In the genomic region with DNA sequence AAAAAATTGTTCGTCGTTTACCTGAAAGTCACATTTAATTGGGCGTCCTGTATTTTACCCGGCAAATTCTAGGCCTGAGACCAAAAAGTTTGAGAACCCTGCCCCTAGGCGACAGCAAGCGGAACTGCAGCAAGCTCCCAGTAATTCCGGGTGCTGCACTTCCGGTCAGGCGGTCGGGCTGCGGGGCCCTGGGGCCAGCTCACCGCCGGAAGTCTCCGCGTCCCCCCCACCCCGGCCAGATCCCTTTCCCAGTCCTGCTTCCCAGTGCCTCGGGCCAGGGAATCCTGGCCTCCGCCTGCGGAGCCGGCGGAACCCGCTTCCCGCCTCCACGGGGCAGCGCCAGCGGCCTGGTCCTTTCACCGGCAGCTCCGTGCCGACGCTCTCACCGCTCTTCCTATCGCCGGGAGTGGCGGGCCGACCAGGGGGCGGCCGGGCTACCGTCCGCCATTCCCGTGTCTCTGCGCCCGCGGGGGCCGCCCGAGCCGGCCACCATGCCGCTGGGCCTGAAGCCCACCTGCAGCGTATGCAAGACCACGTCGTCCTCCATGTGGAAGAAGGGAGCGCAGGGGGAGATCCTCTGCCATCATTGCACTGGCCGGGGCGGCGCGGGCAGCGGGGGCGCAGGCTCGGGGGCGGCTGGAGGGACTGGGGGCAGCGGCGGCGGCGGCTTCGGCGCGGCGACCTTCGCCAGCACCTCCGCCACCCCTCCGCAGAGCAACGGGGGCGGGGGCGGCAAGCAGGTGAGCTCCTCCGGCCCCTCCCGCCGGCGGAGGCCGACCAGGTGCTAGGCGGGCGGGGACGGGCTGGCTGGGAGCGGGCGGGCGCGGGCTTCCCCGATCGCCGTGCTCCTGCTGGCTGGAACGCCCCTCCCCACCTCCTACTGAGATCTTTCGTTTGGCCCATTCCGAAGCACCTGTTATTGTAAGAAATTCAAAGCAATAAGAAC, we compare ENCODE assay signal across 8 cellular contexts.
DNase-seq lines count a peak whose midpoint lies in the region; FAIRE-seq and TF ChIP-seq lines count a peak whose summit lies in the region.

A gene with protein sequence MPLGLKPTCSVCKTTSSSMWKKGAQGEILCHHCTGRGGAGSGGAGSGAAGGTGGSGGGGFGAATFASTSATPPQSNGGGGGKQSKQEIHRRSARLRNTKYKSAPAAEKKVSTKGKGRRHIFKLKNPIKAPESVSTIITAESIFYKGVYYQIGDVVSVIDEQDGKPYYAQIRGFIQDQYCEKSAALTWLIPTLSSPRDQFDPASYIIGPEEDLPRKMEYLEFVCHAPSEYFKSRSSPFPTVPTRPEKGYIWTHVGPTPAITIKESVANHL (plus strand): TSS at position 244 of the 946 bp plus-strand sequence. CDS start 248 bp downstream, at position 492.

- H3K36me3 Mint-ChIP-seq in nephron (ENCODE audit: low read depth): peaks cover 16% of the 10 kb centered on the region
- peaks cover 23% of the 10 kb centered on the region for H3K36me3 Mint-ChIP-seq in stimulated activated naive CD8-positive, alpha-beta T cell treated with anti-CD3 and anti-CD28 coated beads, Interleukin-15, Interleukin-2, amounts not matched to agents 100 ng/mL and 50 ng/mL, for 24 hours (ENCODE audit: low read depth)

- H3K4me3 Mint-ChIP-seq in nephron: peak within 1 kb of the TSS; percentile 86 to 99 (median 97)
- H3K4me3 Mint-ChIP-seq in stimulated activated naive CD8-positive, alpha-beta T cell treated with anti-CD3 and anti-CD28 coated beads, Interleukin-15, Interleukin-2, amounts not matched to agents 100 ng/mL and 50 ng/mL, for 24 hours: peak within 1 kb of the TSS; percentile 83

- peaks cover 2% of the 10 kb centered on the region for H3K9me3 Mint-ChIP-seq in nephron
- no peaks in the 10 kb centered on the region for H3K9me3 Mint-ChIP-seq in stimulated activated naive CD8-positive, alpha-beta T cell treated with anti-CD3 and anti-CD28 coated beads, Interleukin-15, Interleukin-2, amounts not matched to agents 100 ng/mL and 50 ng/mL, for 24 hours

- peak; percentile 96 for FAIRE-seq in G401.6 (lab: Jason Lieb, UNC)
- FAIRE-seq in H54 (lab: Jason Lieb, UNC): no peak

- H3K4me3 ChIP-seq in fibroblast of pulmonary artery (replicated peaks; ENCODE audit: low read depth, low read length): peak within 1 kb of the TSS; percentile 66

- peaks cover 6% of the 10 kb centered on the region for H3K4me1 Mint-ChIP-seq in nephron
- H3K4me1 Mint-ChIP-seq in stimulated activated naive CD8-positive, alpha-beta T cell treated with anti-CD3 and anti-CD28 coated beads, Interleukin-15, Interleukin-2, amounts not matched to agents 100 ng/mL and 50 ng/mL, for 24 hours (ENCODE audit: low read depth): peaks cover 22% of the 10 kb centered on the region

- H3K27ac Mint-ChIP-seq in nephron: peak within 1 kb of the TSS; percentile 89 to 96 (median 90)
- H3K27ac Mint-ChIP-seq in stimulated activated naive CD8-positive, alpha-beta T cell treated with anti-CD3 and anti-CD28 coated beads, Interleukin-15, Interleukin-2, amounts not matched to agents 100 ng/mL and 50 ng/mL, for 24 hours: peak within 1 kb of the TSS; percentile 90

- peak; percentile 73 for TF ChIP-seq POLR2A in H54 (IDR thresholded peaks at IDR 0.05; ENCODE audit: low read depth, low read length)

- TF ChIP-seq CTCF in fibroblast of pulmonary artery (IDR thresholded peaks at IDR 0.05; ENCODE audit: low read length, missing control alignments) (peak; percentile 90), nephron (IDR thresholded peaks at IDR 0.05; ENCODE audit: unreplicated experiment in 3 of 3) (peak; percentile 90 to 96 (median 94))

- H3K27me3 Mint-ChIP-seq in nephron (ENCODE audit: low read depth): no peaks in the 10 kb centered on the region
- no peaks in the 10 kb centered on the region for H3K27me3 Mint-ChIP-seq in stimulated activated naive CD8-positive, alpha-beta T cell treated with anti-CD3 and anti-CD28 coated beads, Interleukin-15, Interleukin-2, amounts not matched to agents 100 ng/mL and 50 ng/mL, for 24 hours

- DNase-seq in H54 (ENCODE audit: insufficient read length, low spot score) (peak; percentile 93), LoVo (ENCODE audit: low spot score) (peak; percentile 99), SHP77 (lab: John Stamatoyannopoulos, UW) (peak; percentile 88 to 89), fibroblast of pulmonary artery (ENCODE audit: low read depth) (peak; percentile 94)
- DNase-seq in activated effector memory CD4-positive, alpha-beta T cell treated with Interleukin-2 at 50 U/mL for 16 hours: peak; percentile 73

Comparison
In these comparisons a context has a peak if more than half of its experiments do, and no peak if none do; other contexts are left out.
1. Peak in every context shown above with its lines: DNase-seq and H3K4me3 ChIP-seq.